ENCODE assay signal across 31 cellular contexts in genomic region chr1:53084589-53084971, GRCh38. TPM values are rescaled to one million over a fixed set of nuclear protein-coding genes. Genes with fewer than 3 reads are reported as not detected.
A peak's percentile ranks its signal among the peaks of the same experiment; 100 is the strongest.
DNase-seq lines count a peak whose midpoint lies in the region; ATAC-seq, FAIRE-seq and TF ChIP-seq lines count a peak whose summit lies in the region.
"Had no signal": no experiment of that assay in that cellular context is flagged by ENCODE, and none has a peak within 500 bp of the region (broad histone marks: within the 10 kb centered on the region; RNA-seq: fewer than 3 reads in every experiment).

No MANE protein-coding gene starts in this region.

- no peaks in the 10 kb centered on the region for H3K36me3 ChIP-seq in HEK293 (ENCODE audit: control insufficient read depth in 2 of 2, insufficient read depth in 1 of 2, low read length in 2 of 2)
- no peaks in the 10 kb centered on the region for H3K36me3 ChIP-seq in bronchial epithelial cell (ENCODE audit: control insufficient read depth, insufficient read depth, low read length)
- no peaks in the 10 kb centered on the region for H3K36me3 ChIP-seq in HepG2 (replicated peaks in 1 of 2; ENCODE audit: control insufficient read depth in 1 of 2, insufficient read depth in 2 of 2, low read length in 2 of 2)
- no peaks in the 10 kb centered on the region for H3K36me3 ChIP-seq in PC-9 (ENCODE audit: low read depth)
- H3K36me3 ChIP-seq: breast epithelium, HAP-1, Peyer's patch had no signal

- no peak for TF ChIP-seq POLR2A in HepG2 (IDR thresholded peaks at IDR 0.05; ENCODE audit: insufficient read depth in 1 of 2, low read depth in 2 of 2, low read length in 2 of 2)

- CTCF ChIA-PET in HEK293 (lab: Yijun Ruan, JAX), result interaction anchor here (1.0 kb wide), 1 partner anchor 86 kb away, joined by 3 read pairs; no protein-coding TSS in a partner anchor
- CTCF ChIA-PET in HepG2 (lab: Yijun Ruan, JAX; ENCODE audit: low intra/inter-chr PET ratio, low total read pairs), result no interaction called here
- CTCF ChIA-PET in PC-9 (lab: Charles Lee), result interaction anchor here (0.6 kb wide), 1 partner anchor 332 kb away, joined by 5 read pairs; no protein-coding TSS in a partner anchor

- POLR2A ChIA-PET in HEK293 (lab: Yijun Ruan, JAX) (no interaction called here), HepG2 (lab: Yijun Ruan, JAX) (no interaction called here), PC-9 (lab: Charles Lee; ENCODE audit: unreplicated experiment) (no interaction called here)

- intact Hi-C loops in HepG2 (cut with micrococcal nuclease; ENCODE audit: unreplicated experiment) (loop anchor here (10.0 kb wide), 1 partner anchor 100 kb away; no protein-coding TSS in a partner anchor), PC-9 (cut with micrococcal nuclease; ENCODE audit: unreplicated experiment) (loop anchor here (10.0 kb wide), 1 partner anchor 90 kb away; no protein-coding TSS in a partner anchor)

- in situ Hi-C loops in HepG2 (cut with HindIII; ENCODE audit: extremely low pct_ligation_motif_present, low pct_unique_long_range_greater_than_20kb), result no loop called here

- no peak for FAIRE-seq in bronchial epithelial cell (lab: Jason Lieb, UNC)
- FAIRE-seq in HepG2 (lab: Jason Lieb, UNC), result no peak
- FAIRE-seq: GM12891, kidney had no signal

- TF ChIP-seq CTCF in HEK293 (tag by site-specific recombination; IDR thresholded peaks at IDR 0.05), result no peak
- TF ChIP-seq CTCF in bronchial epithelial cell (IDR thresholded peaks at IDR 0.05; ENCODE audit: insufficient read depth, low read length, severe bottlenecking), result no peak
- TF ChIP-seq CTCF in omental fat pad (IDR thresholded peaks at IDR 0.05), result no peak
- no peak for TF ChIP-seq CTCF in HepG2 (CRISPR knock-in tag; IDR thresholded peaks at IDR 0.05)
- no peak for TF ChIP-seq CTCF in PC-9 (conservative IDR thresholded peaks at IDR 0.05)

- H3K9me3 Mint-ChIP-seq in immature natural killer cell, result no peaks in the 10 kb centered on the region
- H3K9me3 Mint-ChIP-seq: activated T-helper 2 cell treated with anti-CD3 and anti-CD28 coated beads, Interferon-gamma antibody, Interleukin-2, Interleukin-4, amounts not matched to agents 10 μg/mL and 5 μg/mL and 100 μg/mL, durations not matched to agents 14 hours and 24 hours and 36 hours; CD4-positive, alpha-beta T cell; stimulated activated naive CD8-positive, alpha-beta T cell treated with anti-CD3 and anti-CD28 coated beads, Interleukin-15, Interleukin-2, amounts not matched to agents 100 ng/mL and 50 ng/mL, for 24 hours had no signal

- H3K27me3 Mint-ChIP-seq in immature natural killer cell (ENCODE audit: low read depth in 3 of 3), result peaks cover 3 to 8% (median 3%) of the 10 kb centered on the region in 3 donors
- H3K27me3 Mint-ChIP-seq: CD4-positive, alpha-beta T cell; stimulated activated naive CD8-positive, alpha-beta T cell treated with anti-CD3 and anti-CD28 coated beads, Interleukin-15, Interleukin-2, amounts not matched to agents 100 ng/mL and 50 ng/mL, for 24 hours had no signal

- DNase-seq in bronchial epithelial cell (ENCODE audit: low read depth), result peak; percentile 12
- DNase-seq in immature natural killer cell, result peak; percentile 56 to 80 (median 61)
- no peak for DNase-seq in omental fat pad (ENCODE audit: low spot score)
- no peak for DNase-seq in HepG2 (ENCODE audit: low spot score)
- no peak for DNase-seq in PC-9
- DNase-seq in activated T-cell treated with anti-CD3 and anti-CD28 coated beads for 4 hours, result no peak
- DNase-seq in NCI-H1694 treated with DMSO at 0.1 percent for 48 hours (lab: John Stamatoyannopoulos, UW), result no peak
- DNase-seq: activated CD4-positive, alpha-beta T cell treated with anti-CD3 and anti-CD28 coated beads for 4 hours; activated naive CD4-positive, alpha-beta T cell treated with anti-CD3 and anti-CD28 coated beads, Interleukin-2, amount 50 U/mL, for 16 hours; AML-193; amniotic stem cell; CD4-positive, alpha-beta T cell; left ventricle myocardium superior; NCI-H1436 treated with DMSO at 0.1 percent for 48 hours; NCI-H345; NCI-H69; ovary; Peyer's patch; SHP77 treated with DMSO at 0.1 percent for 48 hours; stimulated activated CD4-positive, alpha-beta T cell treated with anti-CD3 and anti-CD28 coated beads, Interleukin-1b, Interleukin-23, amount 100 ng/mL, for 48 hours; testis had no signal

- no peaks in the 10 kb centered on the region for H3K27me3 ChIP-seq in bronchial epithelial cell (ENCODE audit: control insufficient read depth, insufficient read depth, low read length)
- H3K27me3 ChIP-seq in HepG2 (ENCODE audit: control insufficient read depth in 1 of 2, insufficient read depth in 2 of 2, low read length in 2 of 2), result peaks cover 21 to 71% of the 10 kb centered on the region in 2 experiments
- H3K27me3 ChIP-seq in PC-9 (ENCODE audit: insufficient read depth, low read depth), result no peaks in the 10 kb centered on the region
- H3K27me3 ChIP-seq: breast epithelium, heart left ventricle, ovary, Peyer's patch, testis had no signal

- H3K4me2 ChIP-seq in HepG2 (ENCODE audit: low read depth, low read length) (no peak overlapping the region), PC-9 (no peak overlapping the region)

- no peaks in the 10 kb centered on the region for H3F3A ChIP-seq in PC-9 (ENCODE audit: insufficient read depth, low read depth)

- no peak overlapping the region for H3K9ac ChIP-seq in HepG2 (ENCODE audit: insufficient read depth, low read depth, low read length)

- H4K20me1 ChIP-seq in HepG2 (ENCODE audit: insufficient read depth, low read length) (no peaks in the 10 kb centered on the region), PC-9 (ENCODE audit: insufficient read depth) (no peaks in the 10 kb centered on the region)

- H3K9me3 ChIP-seq in HEK293 (ENCODE audit: control insufficient read depth, insufficient read depth, low read depth, low read length) (no peaks in the 10 kb centered on the region), HepG2 (ENCODE audit: low read length) (no peaks in the 10 kb centered on the region), PC-9 (ENCODE audit: insufficient read depth, low read depth) (no peaks in the 10 kb centered on the region)
- H3K9me3 ChIP-seq: breast epithelium, HAP-1, heart left ventricle, ovary, Peyer's patch, testis had no signal

- TF ChIP-seq EP300 in HepG2 (IDR thresholded peaks at IDR 0.05; ENCODE audit: low read depth in 2 of 2, low read length in 2 of 2), result no peak
- no peak for TF ChIP-seq EP300 in HepG2 (CRISPR knock-in tag; IDR thresholded peaks at IDR 0.05; ENCODE audit: borderline replicate concordance)

- peaks cover 22 to 33% of the 10 kb centered on the region in 2 donors for H3K4me1 Mint-ChIP-seq in immature natural killer cell

- H3K27ac ChIP-seq in HEK293 (ENCODE audit: extremely low read depth, low read depth, low read length) (no peak overlapping the region), HepG2 (ENCODE audit: extremely low read length, insufficient read depth, low read length) (no peak overlapping the region), PC-9 (no peak overlapping the region)
- H3K27ac ChIP-seq: heart left ventricle, ovary, Peyer's patch, testis had no signal

- 53% methylated on average over 6 of the region's 8 CpGs for WGBS in HepG2 (ENCODE audit: low lambda C conversion rate)

- no peaks in the 10 kb centered on the region for H3K4me1 ChIP-seq in HEK293 (ENCODE audit: control insufficient read depth, insufficient read depth, low read length)
- peaks cover 56% of the 10 kb centered on the region for H3K4me1 ChIP-seq in HepG2 (ENCODE audit: insufficient read depth, low read length)
- no peaks in the 10 kb centered on the region for H3K4me1 ChIP-seq in PC-9 (replicated peaks; ENCODE audit: insufficient read depth)
- H3K4me1 ChIP-seq: breast epithelium, HAP-1 had no signal

- H3K27ac Mint-ChIP-seq in immature natural killer cell, result peak overlapping the region in 5 of 6 donors; percentile 2 to 90 (median 75)
- H3K27ac Mint-ChIP-seq: activated T-helper 2 cell treated with anti-CD3 and anti-CD28 coated beads, Interferon-gamma antibody, Interleukin-2, Interleukin-4, amounts not matched to agents 10 μg/mL and 5 μg/mL and 100 μg/mL, durations not matched to agents 14 hours and 24 hours and 36 hours; CD4-positive, alpha-beta T cell; stimulated activated naive CD8-positive, alpha-beta T cell treated with anti-CD3 and anti-CD28 coated beads, Interleukin-15, Interleukin-2, amounts not matched to agents 100 ng/mL and 50 ng/mL, for 24 hours had no signal

- TF ChIP-seq RAD21 in HepG2 (CRISPR knock-in tag; IDR thresholded peaks at IDR 0.05), result no peak

- H3K36me3 Mint-ChIP-seq in immature natural killer cell, result no peaks in the 10 kb centered on the region

- no peak overlapping the region for H2AFZ ChIP-seq in HepG2 (ENCODE audit: low read length)
- H2AFZ ChIP-seq in PC-9, result no peak overlapping the region

- peak; percentile 17 for ATAC-seq in omental fat pad (ENCODE audit: low FRiP score)
- ATAC-seq in HepG2, result no peak
- ATAC-seq: heart left ventricle, left ventricle myocardium superior had no signal

- BruUV-seq in HepG2 (replicated peaks; lab: Mats Ljungman, UMichigan) (no TSS peak), PC-9 (replicated peaks; lab: Mats Ljungman, UMichigan) (no TSS peak)

- no peak overlapping the region for H3K4me3 ChIP-seq in HEK293 (ENCODE audit: low read depth, low read length)
- H3K4me3 ChIP-seq in bronchial epithelial cell (ENCODE audit: low read depth, low read length), result no peak overlapping the region
- H3K4me3 ChIP-seq in HepG2 (replicated peaks in 1 of 3; ENCODE audit: insufficient read depth in 1 of 3, low read depth in 2 of 3, low read length in 3 of 3), result no peak overlapping the region
- H3K4me3 ChIP-seq in PC-9, result no peak overlapping the region
- H3K4me3 ChIP-seq: breast epithelium, HAP-1, heart left ventricle, ovary, Peyer's patch, testis had no signal

- H3K4me3 Mint-ChIP-seq in immature natural killer cell, result peak overlapping the region; percentile 19 to 76 (median 57)
- H3K4me3 Mint-ChIP-seq: CD4-positive, alpha-beta T cell; stimulated activated naive CD8-positive, alpha-beta T cell treated with anti-CD3 and anti-CD28 coated beads, Interleukin-15, Interleukin-2, amounts not matched to agents 100 ng/mL and 50 ng/mL, for 24 hours had no signal

- H3K79me2 ChIP-seq in HepG2 (ENCODE audit: insufficient read depth, low read length), result no peaks in the 10 kb centered on the region
- H3K79me2 ChIP-seq in PC-9 (ENCODE audit: low read depth), result no peaks in the 10 kb centered on the region

- H3K9me2 ChIP-seq in PC-9 (ENCODE audit: insufficient read depth), result no peaks in the 10 kb centered on the region

RNA-seq across cellular contexts. Expression of gene PODN, which starts 22.6 kb away (rescaled TPM):
- total RNA-seq in bronchial epithelial cell (0.53 TPM in 1 of 2 replicates, not detected in the other), omental fat pad (100 to 1,000 TPM in 3 of 4 donors, 10 to 100 TPM in 1; 99.8 to 440 (median 251) TPM), HepG2 (2016; rRNA removed; fragmentation: Illumina TruSeq; extraction: Trizol) (not detected in 2 replicates), PC-9 (2021) (not detected in 2 replicates)
- polyA plus RNA-seq in immature natural killer cell (1 to 10 TPM; 1.7 to 4.3 (median 2.9) TPM), HepG2 (2011; rRNA removed) (0.10 and 0.13 TPM in 2 replicates)
- total RNA-seq in HepG2 (2016; cell fraction: cytosol; rRNA removed; fragmentation: Illumina TruSeq; extraction: Trizol; ENCODE audit: low read depth), result not detected in 2 replicates
- total RNA-seq in HepG2 (2016; cell fraction: insoluble cytoplasmic fraction; rRNA removed; fragmentation: Illumina TruSeq; extraction: Trizol), result not detected in 2 replicates
- total RNA-seq in HepG2 (2016; cell fraction: membrane; rRNA removed; fragmentation: Illumina TruSeq; extraction: Trizol), result not detected in 2 replicates
- total RNA-seq in HepG2 (2016; cell fraction: nucleus; rRNA removed; fragmentation: Illumina TruSeq; extraction: Trizol), result not detected in 2 replicates
- polyA plus RNA-seq in HepG2 (2011; cell fraction: cytosol; rRNA removed), result 0.03 TPM in 1 of 2 replicates, not detected in the other
- polyA plus RNA-seq in HepG2 (2011; cell fraction: nucleus; rRNA removed), result 0.29 and 0.56 TPM in 2 replicates
- polyA plus RNA-seq in HepG2 (2012), result 0.38 and 0.40 TPM in 2 replicates
- not detected in 2 replicates for polyA plus RNA-seq in HepG2 (2016; cell fraction: cytosol; fragmentation: Illumina TruSeq; extraction: Trizol; ENCODE audit: low read depth)
- not detected in 2 replicates for polyA plus RNA-seq in HepG2 (2016; cell fraction: insoluble cytoplasmic fraction; fragmentation: Illumina TruSeq; extraction: Trizol; ENCODE audit: low read depth)
- polyA plus RNA-seq in HepG2 (2016; cell fraction: membrane; fragmentation: Illumina TruSeq; extraction: Trizol; ENCODE audit: low read depth), result not detected in 2 replicates
- not detected in 2 replicates for polyA plus RNA-seq in HepG2 (2016; cell fraction: nucleus; fragmentation: Illumina TruSeq; extraction: Trizol; ENCODE audit: insufficient read depth, low read depth)
- 0.10 TPM in 1 of 2 replicates, not detected in the other for polyA minus RNA-seq in HepG2 (2011; rRNA and poly(A)+ RNA removed; ENCODE audit: low replicate concordance)
- not detected in 2 replicates for polyA minus RNA-seq in HepG2 (2011; cell fraction: cytosol; rRNA and poly(A)+ RNA removed)
- 0.25 TPM in 1 of 2 replicates, not detected in the other for polyA minus RNA-seq in HepG2 (2011; cell fraction: nucleus; rRNA and poly(A)+ RNA removed)
- total RNA-seq: A673; activated T-helper 2 cell treated with anti-CD3 and anti-CD28 coated beads, Interferon-gamma antibody, Interleukin-2, Interleukin-4, amounts not matched to agents 10 μg/mL and 5 μg/mL and 100 μg/mL, durations not matched to agents 14 hours and 24 hours and 36 hours; CD4-positive, alpha-beta T cell; T-helper 2 cell treated with Interferon-gamma antibody and Interleukin-4, amounts not matched to agents 100 ng/mL and 5 ng/mL, for 36 hours had no signal

RNA-seq across cellular contexts. Expression of gene SLC1A7, which starts 57.9 kb away (rescaled TPM):
- total RNA-seq in bronchial epithelial cell (not detected in 2 replicates), omental fat pad (under 1 TPM in 3 of 4 donors, not detected in 1; 0.19 to 0.63 (median 0.48) TPM), HepG2 (2016; rRNA removed; fragmentation: Illumina TruSeq; extraction: Trizol) (0.04 TPM in 1 of 2 replicates, not detected in the other), PC-9 (2021) (not detected in 2 replicates)
- polyA plus RNA-seq in immature natural killer cell (1 to 10 TPM; 2.1 to 6.4 (median 4.8) TPM), HepG2 (2011; rRNA removed) (2.0 and 4.8 TPM in 2 replicates)
- 0.10 TPM in 1 of 2 replicates, not detected in the other for total RNA-seq in HepG2 (2016; cell fraction: cytosol; rRNA removed; fragmentation: Illumina TruSeq; extraction: Trizol; ENCODE audit: low read depth)
- total RNA-seq in HepG2 (2016; cell fraction: insoluble cytoplasmic fraction; rRNA removed; fragmentation: Illumina TruSeq; extraction: Trizol), result 0.10 TPM in 1 of 2 replicates, not detected in the other
- not detected in 2 replicates for total RNA-seq in HepG2 (2016; cell fraction: membrane; rRNA removed; fragmentation: Illumina TruSeq; extraction: Trizol)
- total RNA-seq in HepG2 (2016; cell fraction: nucleus; rRNA removed; fragmentation: Illumina TruSeq; extraction: Trizol), result not detected in 2 replicates
- polyA plus RNA-seq in HepG2 (2011; cell fraction: cytosol; rRNA removed), result 1.7 and 1.9 TPM in 2 replicates
- 10.0 and 14.8 TPM in 2 replicates for polyA plus RNA-seq in HepG2 (2011; cell fraction: nucleus; rRNA removed)
- 8.9 and 11.0 TPM in 2 replicates for polyA plus RNA-seq in HepG2 (2012)
- polyA plus RNA-seq in HepG2 (2016; cell fraction: cytosol; fragmentation: Illumina TruSeq; extraction: Trizol; ENCODE audit: low read depth), result not detected in 2 replicates
- polyA plus RNA-seq in HepG2 (2016; cell fraction: insoluble cytoplasmic fraction; fragmentation: Illumina TruSeq; extraction: Trizol; ENCODE audit: low read depth), result not detected in 2 replicates
- 0.07 TPM in 1 of 2 replicates, not detected in the other for polyA plus RNA-seq in HepG2 (2016; cell fraction: membrane; fragmentation: Illumina TruSeq; extraction: Trizol; ENCODE audit: low read depth)
- not detected in 2 replicates for polyA plus RNA-seq in HepG2 (2016; cell fraction: nucleus; fragmentation: Illumina TruSeq; extraction: Trizol; ENCODE audit: insufficient read depth, low read depth)
- polyA minus RNA-seq in HepG2 (2011; rRNA and poly(A)+ RNA removed; ENCODE audit: low replicate concordance), result 2.1 TPM in 1 of 2 replicates, not detected in the other
- 0.70 and 0.99 TPM in 2 replicates for polyA minus RNA-seq in HepG2 (2011; cell fraction: cytosol; rRNA and poly(A)+ RNA removed)
- 0.77 and 2.1 TPM in 2 replicates for polyA minus RNA-seq in HepG2 (2011; cell fraction: nucleus; rRNA and poly(A)+ RNA removed)
- total RNA-seq: A673; activated T-helper 2 cell treated with anti-CD3 and anti-CD28 coated beads, Interferon-gamma antibody, Interleukin-2, Interleukin-4, amounts not matched to agents 10 μg/mL and 5 μg/mL and 100 μg/mL, durations not matched to agents 14 hours and 24 hours and 36 hours; CD4-positive, alpha-beta T cell; kidney; T-helper 2 cell treated with Interferon-gamma antibody and Interleukin-4, amounts not matched to agents 100 ng/mL and 5 ng/mL, for 36 hours had no signal

Comparison
In these comparisons a context has a peak if more than half of its experiments do, and no peak if none do; other contexts are left out.
1. DNase-seq: peak in bronchial epithelial cell (single experiment) and immature natural killer cell (3 of 3); none in omental fat pad (single experiment), HepG2 (single experiment), PC-9 (0 of 2), activated T-cell treated with anti-CD3 and anti-CD28 coated beads for 4 hours (single experiment) and NCI-H1694 treated with DMSO at 0.1 percent for 48 hours (single experiment).
2. RNA of gene PODN, which starts 22.6 kb away (total RNA-seq): 99.8 to 440 TPM in omental fat pad; 0.53 TPM in bronchial epithelial cell, not detected in HepG2 and not detected in PC-9; every median in the first group is over 10 times any median in the second.
3. Of the 63 proteins assayed by ChIP-seq in both HepG2 and HEK293: peak only in HepG2: none; only in HEK293: KLF9; in both: none; in neither: 62.